Comparison of ENCODE assay signal across 21 cellular contexts in genomic region chr2:11356760-11357159, GRCh38.
"Had no signal": no experiment of that assay in that cellular context is flagged by ENCODE, and none has a peak within 500 bp of the region (broad histone marks: within the 10 kb centered on the region; RNA-seq: fewer than 3 reads in every experiment).

No MANE protein-coding gene starts in this region.

- H3K9me3 ChIP-seq: ovary, SK-N-SH, tibial nerve had no signal

- ATAC-seq: activated naive CD4-positive, alpha-beta T cell treated with anti-CD3 and anti-CD28 coated beads, Interleukin-2, amount 50 U/mL, for 72 hours had no signal

- H3K4me3 ChIP-seq: coronary artery, lung, ovary, tibial nerve had no signal

- H3K36me3 ChIP-seq: ovary, tibial nerve had no signal

- H3K27me3 ChIP-seq: ovary, tibial nerve had no signal

- H3K27ac ChIP-seq: coronary artery, ovary, tibial nerve, VCaP had no signal

- DNase-seq: activated CD4-positive, alpha-beta memory T cell treated with anti-CD3 and anti-CD28 coated beads, Interleukin-2, amount 10 ng/mL, durations not matched to agents 7 days and 5 days; activated CD8-positive, alpha-beta memory T cell treated with anti-CD3 and anti-CD28 coated beads, Interleukin-2, amount 50 U/mL, for 4 hours; activated gamma-delta T cell; activated T-cell treated with anti-CD3 and anti-CD28 coated beads, Interleukin-2, amount 50 U/mL, for 48 hours; amygdala; central memory CD4-positive, alpha-beta T cell; effector CD4-positive, alpha-beta T cell; glutamatergic neuron; naive B cell; ovary; SK-N-SH; stimulated activated CD4-positive, alpha-beta T cell treated with anti-CD3 and anti-CD28 coated beads, Interleukin-2, amount 100 ng/mL, for 48 hours; stimulated activated naive CD4-positive, alpha-beta T cell; substantia nigra; T-helper 1 cell; T1000 had no signal
